Comparison of ENCODE assay signal across 8 cellular contexts in genomic region chr15:89912674-89913396, GRCh38. TPM values are rescaled to one million over a fixed set of nuclear protein-coding genes. Genes with fewer than 3 reads are reported as not detected.
DNase-seq lines count a peak whose midpoint lies in the region; ATAC-seq and FAIRE-seq lines count a peak whose summit lies in the region.

Gene ARPIN (minus strand): TSS chr15:89912952. CDS start chr15:89912835, 117 bp downstream.

- H3K27me3 Mint-ChIP-seq in activated naive CD8-positive, alpha-beta T cell treated with anti-CD3 and anti-CD28 coated beads for 36 hours: peaks cover 60% of the 10 kb centered on the region

- H3K4me3 Mint-ChIP-seq in activated naive CD8-positive, alpha-beta T cell treated with anti-CD3 and anti-CD28 coated beads for 36 hours: peak within 1 kb of the TSS; percentile 46

- ATAC-seq in GM19035 (IDR thresholded peaks at IDR 0.05; ENCODE audit: unreplicated experiment): no peak
- ATAC-seq in HG03025 (IDR thresholded peaks at IDR 0.05; ENCODE audit: low FRiP score, unreplicated experiment): no peak
- ATAC-seq in HG02884 (IDR thresholded peaks at IDR 0.05; ENCODE audit: unreplicated experiment): no peak

- FAIRE-seq in HTR-8/SVneo (lab: Jason Lieb, UNC): no peak

- H3K27ac Mint-ChIP-seq in activated naive CD8-positive, alpha-beta T cell treated with anti-CD3 and anti-CD28 coated beads for 36 hours: no peak within 1 kb of the TSS

- no peaks in the 10 kb centered on the region for H3K27me3 ChIP-seq in neuron (ENCODE audit: insufficient read depth, low read length)

- DNase-seq in Ammon's horn (ENCODE audit: low spot score) (peak; percentile 54), HTR-8/SVneo (ENCODE audit: insufficient read length, low spot score) (peak; percentile 57), head of caudate nucleus (peak; percentile 9 to 83 (median 65))
- peak; percentile 21 for DNase-seq in activated naive CD8-positive, alpha-beta T cell treated with anti-CD3 and anti-CD28 coated beads for 36 hours

- H3K9me3 Mint-ChIP-seq in activated naive CD8-positive, alpha-beta T cell treated with anti-CD3 and anti-CD28 coated beads for 36 hours: no peaks in the 10 kb centered on the region

- peaks cover 15% of the 10 kb centered on the region for H3K36me3 ChIP-seq in neuron (ENCODE audit: insufficient read depth, low read length)

- H3K9me3 ChIP-seq in neuron (ENCODE audit: low read length): no peaks in the 10 kb centered on the region

- H3K36me3 Mint-ChIP-seq in activated naive CD8-positive, alpha-beta T cell treated with anti-CD3 and anti-CD28 coated beads for 36 hours: no peaks in the 10 kb centered on the region

- H3K4me1 Mint-ChIP-seq in activated naive CD8-positive, alpha-beta T cell treated with anti-CD3 and anti-CD28 coated beads for 36 hours: peaks cover 7% of the 10 kb centered on the region

- intact Hi-C loops in head of caudate nucleus (cut with DNase I): no loop called here

- peak within 1 kb of the TSS; percentile 100 for H2AFZ ChIP-seq in neuron (ENCODE audit: low read depth, low read length)

- peaks cover 11% of the 10 kb centered on the region for H3K4me1 ChIP-seq in neuron (ENCODE audit: insufficient read depth, low read length)

- H3K4me3 ChIP-seq in neuron (ENCODE audit: low read length): peak within 1 kb of the TSS; percentile 67

RNA-seq across cellular contexts. Expression of gene ARPIN, which starts in this region (rescaled TPM):
- not detected for total RNA-seq in activated naive CD8-positive, alpha-beta T cell treated with anti-CD3 and anti-CD28 coated beads for 36 hours

Comparison
In these comparisons a context has a peak if more than half of its experiments do, and no peak if none do; other contexts are left out.
1. Peak in DNase-seq in activated naive CD8-positive, alpha-beta T cell treated with anti-CD3 and anti-CD28 coated beads for 36 hours; RNA of the gene not detected or under 1 TPM.